ENCODE assay signal across 23 cellular contexts in genomic region chr14:92280554-92281262, GRCh38. TPM values are rescaled to one million over a fixed set of nuclear protein-coding genes. Genes with fewer than 3 reads are reported as not detected.
DNase-seq lines count a peak whose midpoint lies in the region; ATAC-seq and TF ChIP-seq lines count a peak whose summit lies in the region.
"Had no signal": no experiment of that assay in that cellular context is flagged by ENCODE, and none has a peak within 500 bp of the region (broad histone marks: within the 10 kb centered on the region; RNA-seq: fewer than 3 reads in every experiment).

No MANE protein-coding gene starts in this region.

- H3K23ac ChIP-seq in mesenchymal stem cell (ENCODE audit: low read length in 2 of 2) = no peak overlapping the region

- TF ChIP-seq CTCF in GM13977 (IDR thresholded peaks at IDR 0.05; ENCODE audit: extremely low read depth, insufficient read depth, missing control alignments) (no peak), progenitor cell of endocrine pancreas (IDR thresholded peaks at IDR 0.05; ENCODE audit: unreplicated experiment) (no peak)

- no peak overlapping the region for H3K14ac ChIP-seq in mesenchymal stem cell (ENCODE audit: low read length in 2 of 2)

- peak overlapping the region; percentile 62 for H3K27ac Mint-ChIP-seq in activated CD4-positive, alpha-beta T cell treated with anti-CD3 and anti-CD28 coated beads for 36 hours
- H3K27ac Mint-ChIP-seq in T-helper 17 cell (peak overlapping the region; percentile 57), progenitor cell of endocrine pancreas (no peak overlapping the region)
- H3K27ac Mint-ChIP-seq: nephron progenitor cell had no signal

- no peaks in the 10 kb centered on the region for H3K79me1 ChIP-seq in mesenchymal stem cell (replicated peaks; ENCODE audit: low read length, poor library complexity, severe bottlenecking)

- no peak overlapping the region for H3K4ac ChIP-seq in mesenchymal stem cell (ENCODE audit: low read depth in 1 of 2, low read length in 2 of 2)

- 76% methylated on average over 4 of the region's 4 CpGs for WGBS in mesenchymal stem cell

- no peak overlapping the region for H3K4me3 ChIP-seq in mesenchymal stem cell (ENCODE audit: insufficient read depth in 1 of 2, low read depth in 1 of 2, low read length in 2 of 2)
- H3K4me3 ChIP-seq: body of pancreas, colonic mucosa, psoas muscle, tibial nerve had no signal

- H3K27me3 ChIP-seq in mesenchymal stem cell (ENCODE audit: control insufficient read depth in 1 of 2, insufficient read depth in 1 of 2, low read length in 2 of 2) = peaks cover 0 to 30% of the 10 kb centered on the region in 2 experiments
- H3K27me3 ChIP-seq: body of pancreas, colonic mucosa had no signal

- no peak overlapping the region for H3K27ac ChIP-seq in mesenchymal stem cell (ENCODE audit: low read length, poor library complexity, severe bottlenecking)
- H3K27ac ChIP-seq: body of pancreas, colonic mucosa, psoas muscle, tibial nerve had no signal

- POLR2A ChIA-PET in activated CD4-positive, alpha-beta T cell treated with anti-CD3 and anti-CD28 coated beads for 36 hours (lab: Charles Lee) = no interaction called here

- no peak overlapping the region for H2AFZ ChIP-seq in mesenchymal stem cell (ENCODE audit: low read depth, low read length)

- H3K4me1 Mint-ChIP-seq in activated CD4-positive, alpha-beta T cell treated with anti-CD3 and anti-CD28 coated beads for 36 hours = peaks cover 16% of the 10 kb centered on the region
- peaks cover 7% of the 10 kb centered on the region for H3K4me1 Mint-ChIP-seq in T-helper 17 cell
- peaks cover 2% of the 10 kb centered on the region for H3K4me1 Mint-ChIP-seq in progenitor cell of endocrine pancreas (ENCODE audit: low read depth)
- H3K4me1 Mint-ChIP-seq: CD14-positive monocyte had no signal

- no peak overlapping the region for H2BK12ac ChIP-seq in mesenchymal stem cell (ENCODE audit: low read length in 2 of 2)

- H3K9ac ChIP-seq in mesenchymal stem cell (ENCODE audit: low read length) = no peak overlapping the region

- no peak overlapping the region for H3K18ac ChIP-seq in mesenchymal stem cell (ENCODE audit: low read depth in 1 of 2, low read length in 2 of 2)

- H3K4me2 ChIP-seq in mesenchymal stem cell (ENCODE audit: low read length, poor library complexity, severe bottlenecking) = no peak overlapping the region

- no peak overlapping the region for H4K91ac ChIP-seq in mesenchymal stem cell (ENCODE audit: low read length)

- H3K36me3 ChIP-seq in mesenchymal stem cell (ENCODE audit: control insufficient read depth in 1 of 2, insufficient read depth in 2 of 2, low read depth in 1 of 2, low read length in 2 of 2) = no peaks in the 10 kb centered on the region
- H3K36me3 ChIP-seq: colonic mucosa, tibial nerve had no signal

- H2BK5ac ChIP-seq in mesenchymal stem cell (ENCODE audit: low read depth, low read length, poor library complexity, severe bottlenecking) = no peak overlapping the region

- no peak overlapping the region for H2BK15ac ChIP-seq in mesenchymal stem cell (ENCODE audit: low read depth, poor library complexity, severe bottlenecking)

- DNase-seq in activated CD4-positive, alpha-beta T cell treated with anti-CD3 and anti-CD28 coated beads for 36 hours = peak; percentile 9
- DNase-seq in activated CD4-positive, alpha-beta T cell treated with anti-CD3 and anti-CD28 coated beads for 1 hour = no peak
- DNase-seq in GM13977 (ENCODE audit: low spot score) (peak; percentile 35), T-helper 17 cell (no peak), mesenchymal stem cell (peak; percentile 45), DMS153 (lab: John Stamatoyannopoulos, UW) (no peak), NCI-H526 treated with DMSO at 0.1 percent for 48 hours (lab: John Stamatoyannopoulos, UW) (no peak), progenitor cell of endocrine pancreas (ENCODE audit: low spot score, unreplicated experiment) (no peak)
- DNase-seq: body of pancreas, colonic mucosa, DMS79, HCEC 1CT, hypothalamus, NCI-H1694, NCI-H446, nephron progenitor cell, psoas muscle had no signal

- no peaks in the 10 kb centered on the region for H3K36me3 Mint-ChIP-seq in activated CD4-positive, alpha-beta T cell treated with anti-CD3 and anti-CD28 coated beads for 36 hours (ENCODE audit: low read depth)
- H3K36me3 Mint-ChIP-seq in T-helper 17 cell (ENCODE audit: low read depth) = no peaks in the 10 kb centered on the region
- no peaks in the 10 kb centered on the region for H3K36me3 Mint-ChIP-seq in progenitor cell of endocrine pancreas (ENCODE audit: insufficient read depth)

- no peak overlapping the region for H4K8ac ChIP-seq in mesenchymal stem cell (ENCODE audit: low read length)

- no peaks in the 10 kb centered on the region for H3K4me1 ChIP-seq in mesenchymal stem cell (ENCODE audit: control insufficient read depth, insufficient read depth, low read depth, low read length)
- H3K4me1 ChIP-seq: body of pancreas, colonic mucosa, psoas muscle, tibial nerve had no signal

- intact Hi-C loops in activated CD4-positive, alpha-beta T cell treated with anti-CD3 and anti-CD28 coated beads for 36 hours (cut with DNase I, micrococcal nuclease) = no loop called here

- peak; percentile 90 for ATAC-seq in activated CD4-positive, alpha-beta T cell treated with anti-CD3 and anti-CD28 coated beads for 36 hours
- no peak for ATAC-seq in T-helper 17 cell
- ATAC-seq: body of pancreas, psoas muscle had no signal

- no peak overlapping the region for H2BK120ac ChIP-seq in mesenchymal stem cell (ENCODE audit: low read depth, low read length)

- in situ Hi-C loops in GM13977 (cut with MboI; ENCODE audit: low pct_unique_long_range_greater_than_20kb, low sequenced_read_pairs, unreplicated experiment) = no loop called here

- no peak overlapping the region for H2AK5ac ChIP-seq in mesenchymal stem cell (ENCODE audit: low read length, severe bottlenecking)

- CTCF ChIA-PET in activated CD4-positive, alpha-beta T cell treated with anti-CD3 and anti-CD28 coated beads for 36 hours (lab: Charles Lee) = no interaction called here

- H3K9me3 ChIP-seq in T-helper 17 cell (ENCODE audit: control insufficient read depth, low read length, poor library complexity, severe bottlenecking) = no peaks in the 10 kb centered on the region
- peaks cover 8% of the 10 kb centered on the region for H3K9me3 ChIP-seq in mesenchymal stem cell (ENCODE audit: control insufficient read depth, low read length)
- H3K9me3 ChIP-seq: body of pancreas, colonic mucosa, tibial nerve had no signal

- H3K9me3 Mint-ChIP-seq in activated CD4-positive, alpha-beta T cell treated with anti-CD3 and anti-CD28 coated beads for 36 hours (ENCODE audit: low read depth) = peaks cover 5% of the 10 kb centered on the region
- no peaks in the 10 kb centered on the region for H3K9me3 Mint-ChIP-seq in progenitor cell of endocrine pancreas (ENCODE audit: low read depth)
- H3K9me3 Mint-ChIP-seq: nephron progenitor cell had no signal

- no peak overlapping the region for H3K4me3 Mint-ChIP-seq in activated CD4-positive, alpha-beta T cell treated with anti-CD3 and anti-CD28 coated beads for 36 hours
- no peak overlapping the region for H3K4me3 Mint-ChIP-seq in T-helper 17 cell
- H3K4me3 Mint-ChIP-seq in progenitor cell of endocrine pancreas (ENCODE audit: low read depth) = no peak overlapping the region
- H3K4me3 Mint-ChIP-seq: CD14-positive monocyte, nephron progenitor cell had no signal

- H3K27me3 Mint-ChIP-seq in activated CD4-positive, alpha-beta T cell treated with anti-CD3 and anti-CD28 coated beads for 36 hours = no peaks in the 10 kb centered on the region
- H3K27me3 Mint-ChIP-seq in T-helper 17 cell = peaks cover 17% of the 10 kb centered on the region
- H3K27me3 Mint-ChIP-seq in progenitor cell of endocrine pancreas = no peaks in the 10 kb centered on the region

RNA-seq across cellular contexts. Expression of gene SLC24A4, which starts 42.3 kb away (rescaled TPM):
- total RNA-seq in activated CD4-positive, alpha-beta T cell treated with anti-CD3 and anti-CD28 coated beads for 36 hours = not detected
- total RNA-seq in T-helper 17 cell = 1 to 10 TPM in 1 of 2 donors, under 1 TPM in 1; 0.55 to 2.0 TPM
- 0.03 TPM for polyA plus RNA-seq in mesenchymal stem cell (2013, experiment 1 of 2)
- polyA plus RNA-seq in mesenchymal stem cell (2013, experiment 2 of 2) = 0.14 TPM
- not detected in 2 replicates for total RNA-seq in progenitor cell of endocrine pancreas
- total RNA-seq: A172, fibroblast of villous mesenchyme, HT1080, kidney epithelial cell had no signal

Comparison
In these comparisons a context has a peak if more than half of its experiments do, and no peak if none do; other contexts are left out.
1. DNase-seq: peak in activated CD4-positive, alpha-beta T cell treated with anti-CD3 and anti-CD28 coated beads for 36 hours (single experiment), GM13977 (single experiment) and mesenchymal stem cell (single experiment); none in activated CD4-positive, alpha-beta T cell treated with anti-CD3 and anti-CD28 coated beads for 1 hour (single experiment), T-helper 17 cell (0 of 3), DMS153 (single experiment), NCI-H526 treated with DMSO at 0.1 percent for 48 hours (single experiment) and progenitor cell of endocrine pancreas (single experiment).